13 cellular contexts compared by ENCODE assay signal in the genomic region with DNA sequence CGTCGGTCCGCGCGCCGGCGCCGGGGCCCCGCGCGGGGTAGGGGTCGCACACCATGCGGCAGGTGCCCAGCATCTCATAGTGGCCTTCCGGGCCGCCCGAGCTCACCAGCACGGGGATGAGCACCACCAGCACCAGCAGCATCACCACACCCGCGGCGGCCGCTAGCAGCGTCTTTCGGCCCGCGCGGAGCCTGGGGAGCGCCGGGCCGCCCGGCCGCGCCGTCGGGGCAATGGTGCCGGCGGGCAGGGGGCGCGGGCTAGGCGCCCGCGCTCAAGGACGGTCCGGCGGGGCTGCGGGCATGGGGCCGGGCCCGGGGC. TPM values are rescaled to one million over a fixed set of nuclear protein-coding genes. Genes with fewer than 3 reads are reported as not detected.
DNase-seq lines count a peak whose midpoint lies in the region; ATAC-seq, FAIRE-seq and TF ChIP-seq lines count a peak whose summit lies in the region.
"Had no signal": no experiment of that assay in that cellular context is flagged by ENCODE, and none has a peak within 500 bp of the region (broad histone marks: within the 10 kb centered on the region; RNA-seq: fewer than 3 reads in every experiment).

No MANE protein-coding gene starts in this region.

- no peak overlapping the region for H3K4me3 Mint-ChIP-seq in activated T-cell treated with anti-CD3 and anti-CD28 coated beads, Interleukin-2, amount 50 U/mL, for 4 hours

- H3K9me3 ChIP-seq in esophagus muscularis mucosa (no peaks in the 10 kb centered on the region), thymus (ENCODE audit: control insufficient read depth) (no peaks in the 10 kb centered on the region)

- no peaks in the 10 kb centered on the region for H3K36me3 ChIP-seq in esophagus muscularis mucosa
- H3K36me3 ChIP-seq in thymus (ENCODE audit: control insufficient read depth, insufficient read depth): no peaks in the 10 kb centered on the region

- TF ChIP-seq EP300 in esophagus muscularis mucosa (IDR thresholded peaks at IDR 0.05): no peak

- ATAC-seq in activated T-cell treated with anti-CD3 and anti-CD28 coated beads, Interleukin-2, amount 50 U/mL, for 4 hours: peak; percentile 0
- ATAC-seq in HG03520 (IDR thresholded peaks at IDR 0.05; ENCODE audit: unreplicated experiment) (peak; percentile 15), HG03139 (IDR thresholded peaks at IDR 0.05; ENCODE audit: unreplicated experiment) (no peak)

- peak overlapping the region; percentile 55 to 61 (median 56) for H3K4me3 ChIP-seq in esophagus muscularis mucosa
- peak overlapping the region; percentile 47 for H3K4me3 ChIP-seq in thymus (ENCODE audit: low read length)

- no CpG with 5 or more reads among the region's 47 CpGs for whole genome bisulfite sequencing in esophagus muscularis mucosa
- 3% methylated on average over 47 of the region's 47 CpGs for WGBS in thymus

- TF ChIP-seq CTCF in esophagus muscularis mucosa (IDR thresholded peaks at IDR 0.05): no peak

- H3K27me3 Mint-ChIP-seq in activated T-cell treated with anti-CD3 and anti-CD28 coated beads, Interleukin-2, amount 50 U/mL, for 4 hours (ENCODE audit: low read depth): peaks cover 67% of the 10 kb centered on the region

- TF ChIP-seq POLR2A in esophagus muscularis mucosa (IDR thresholded peaks at IDR 0.05; ENCODE audit: low read depth): no peak

- no peak for DNase-seq in activated T-cell treated with anti-CD3 and anti-CD28 coated beads, Interleukin-2, amount 50 U/mL, for 4 hours
- DNase-seq in activated T-cell treated with anti-CD3 and anti-CD28 coated beads for 4 hours (no peak), esophagus muscularis mucosa (ENCODE audit: extremely low spot score) (no peak), GM19239 (ENCODE audit: insufficient read length, low spot score) (no peak), dedifferentiated amniotic fluid mesenchymal stem cell (ENCODE audit: extremely low spot score) (no peak)
- DNase-seq: NCI-H524 treated with DMSO at 0.1 percent for 48 hours had no signal

- H3K27ac ChIP-seq in esophagus muscularis mucosa (replicated peaks in 1 of 4) (no peak overlapping the region), thymus (ENCODE audit: low read depth) (no peak overlapping the region)

- H3K4me1 ChIP-seq in esophagus muscularis mucosa (peaks cover 23 to 49% (median 47%) of the 10 kb centered on the region in 4 donors), thymus (ENCODE audit: control insufficient read depth, insufficient read depth, low read length) (peaks cover 17% of the 10 kb centered on the region)

- intact Hi-C loops in esophagus muscularis mucosa (cut with DNase I): no loop called here

- H3K9me3 Mint-ChIP-seq in activated T-cell treated with anti-CD3 and anti-CD28 coated beads, Interleukin-2, amount 50 U/mL, for 4 hours: no peaks in the 10 kb centered on the region
- H3K9me3 Mint-ChIP-seq: T-helper 1 cell treated with Interleukin-12 subunit alpha and Interleukin-12 subunit beta and Interleukin-4 antibody, amounts not matched to agents 30 μg/mL and 1 μg/mL, for 36 hours; type B pancreatic cell had no signal

- FAIRE-seq in GM19239 (lab: Jason Lieb, UNC): no peak

- peaks cover 3% of the 10 kb centered on the region for H3K36me3 Mint-ChIP-seq in activated T-cell treated with anti-CD3 and anti-CD28 coated beads, Interleukin-2, amount 50 U/mL, for 4 hours (ENCODE audit: insufficient read depth)
- H3K36me3 Mint-ChIP-seq: type B pancreatic cell had no signal

- peaks cover 8 to 57% (median 21%) of the 10 kb centered on the region in 4 donors for H3K27me3 ChIP-seq in esophagus muscularis mucosa
- H3K27me3 ChIP-seq in thymus (ENCODE audit: control insufficient read depth, insufficient read depth): peaks cover 65% of the 10 kb centered on the region

- peaks cover 35% of the 10 kb centered on the region for H3K4me1 Mint-ChIP-seq in activated T-cell treated with anti-CD3 and anti-CD28 coated beads, Interleukin-2, amount 50 U/mL, for 4 hours (ENCODE audit: low read depth)

RNA-seq across cellular contexts. Expression of gene C1QL1, which starts 0.2 kb away (rescaled TPM):
- not detected for total RNA-seq in activated T-cell treated with anti-CD3 and anti-CD28 coated beads, Interleukin-2, amount 50 U/mL, for 4 hours
- total RNA-seq in esophagus muscularis mucosa: 10 to 100 TPM in 1 of 4 donors, 1 to 10 TPM in 3; 3.7 to 10.1 (median 6.3) TPM
- 0.23 TPM for polyA plus RNA-seq in thymus

RNA-seq across cellular contexts. Expression of gene KIF18B, which starts 20.3 kb away (rescaled TPM):
- 1 to 10 TPM; 2.4 to 4.8 (median 3.7) TPM for total RNA-seq in activated T-cell treated with anti-CD3 and anti-CD28 coated beads, Interleukin-2, amount 50 U/mL, for 4 hours
- total RNA-seq in esophagus muscularis mucosa: under 1 TPM in 1 of 4 donors, not detected in 3; 0.17 TPM
- polyA plus RNA-seq in thymus: 2.4 TPM

RNA-seq across cellular contexts. Expression of gene GFAP, which starts 52.6 kb away (rescaled TPM):
- total RNA-seq in activated T-cell treated with anti-CD3 and anti-CD28 coated beads, Interleukin-2, amount 50 U/mL, for 4 hours: not detected
- 1 to 10 TPM in 2 of 4 donors, not detected in 2; 1.2 to 2.8 TPM for total RNA-seq in esophagus muscularis mucosa
- 0.43 TPM for polyA plus RNA-seq in thymus
- total RNA-seq: H4, osteocyte had no signal

Comparison
In these comparisons a context has a peak if more than half of its experiments do, and no peak if none do; other contexts are left out.
1. RNA of gene C1QL1, which starts 0.2 kb away (total RNA-seq): 3.7 to 10.1 TPM in esophagus muscularis mucosa; not detected in activated T-cell treated with anti-CD3 and anti-CD28 coated beads, Interleukin-2, amount 50 U/mL, for 4 hours; every median in the first group is over 4 times any median in the second.